Comparison of ENCODE assay signal across 25 cellular contexts in genomic region chr2:3110555-3110954, GRCh38.
"Had no signal": no experiment of that assay in that cellular context is flagged by ENCODE, and none has a peak within 500 bp of the region (broad histone marks: within the 10 kb centered on the region; RNA-seq: fewer than 3 reads in every experiment).

No MANE protein-coding gene starts in this region.

- H3K36me3 Mint-ChIP-seq: activated naive CD8-positive, alpha-beta T cell had no signal

- H3K27me3 Mint-ChIP-seq: activated CD4-positive, alpha-beta memory T cell treated with anti-CD3 and anti-CD28 coated beads, Interleukin-2, amount 10 ng/mL, durations not matched to agents 7 days and 5 days; activated CD4-positive, alpha-beta T cell treated with anti-CD3 and anti-CD28 coated beads for 36 hours; activated naive CD8-positive, alpha-beta T cell had no signal

- H3K36me3 ChIP-seq: brain microvascular endothelial cell, MG63 had no signal

- H3K4me3 Mint-ChIP-seq: activated CD4-positive, alpha-beta memory T cell treated with anti-CD3 and anti-CD28 coated beads, Interleukin-2, amount 10 ng/mL, durations not matched to agents 7 days and 5 days; activated CD4-positive, alpha-beta T cell treated with anti-CD3 and anti-CD28 coated beads for 36 hours; activated naive CD4-positive, alpha-beta T cell treated with anti-CD3 and anti-CD28 coated beads for 36 hours; activated naive CD8-positive, alpha-beta T cell; activated T-cell treated with anti-CD3 and anti-CD28 coated beads, Interleukin-2, amount 50 U/mL, for 4 hours; T-helper 17 cell had no signal

- H3K9me3 Mint-ChIP-seq: activated naive CD4-positive, alpha-beta T cell treated with anti-CD3 and anti-CD28 coated beads for 36 hours; activated T-cell treated with anti-CD3 and anti-CD28 coated beads, Interleukin-2, amount 50 U/mL, for 4 hours had no signal

- H3K4me3 ChIP-seq: MG63 had no signal

- ATAC-seq: activated CD4-positive, alpha-beta T cell treated with anti-CD3 and anti-CD28 coated beads for 36 hours; activated T-cell treated with anti-CD3 and anti-CD28 coated beads, Interleukin-2, amount 50 U/mL, for 4 hours; T-helper 17 cell had no signal

- H3K9me3 ChIP-seq: MG63 had no signal

- H3K27ac Mint-ChIP-seq: activated CD4-positive, alpha-beta memory T cell treated with anti-CD3 and anti-CD28 coated beads, Interleukin-2, amount 10 ng/mL, durations not matched to agents 7 days and 5 days; activated CD4-positive, alpha-beta T cell treated with anti-CD3 and anti-CD28 coated beads for 36 hours; activated naive CD4-positive, alpha-beta T cell treated with anti-CD3 and anti-CD28 coated beads for 36 hours; activated naive CD8-positive, alpha-beta T cell; T-helper 17 cell had no signal

- H3K27ac ChIP-seq: brain microvascular endothelial cell, VCaP had no signal

- H3K27me3 ChIP-seq: brain microvascular endothelial cell, MG63 had no signal

- DNase-seq: activated CD4-positive, alpha-beta memory T cell treated with anti-CD3 and anti-CD28 coated beads, Interleukin-2, amount 10 ng/mL, durations not matched to agents 7 days and 5 days; activated CD4-positive, alpha-beta T cell treated with anti-CD3 and anti-CD28 coated beads for 36 hours; activated CD4-positive, alpha-beta T cell treated with anti-CD3 and anti-CD28 coated beads, Interleukin-2, amount 50 U/mL, for 1 hour; activated effector memory CD4-positive, alpha-beta T cell treated with anti-CD3 and anti-CD28 coated beads, Interleukin-2, amount 50 U/mL, for 16 hours; activated naive CD4-positive, alpha-beta T cell treated with anti-CD3 and anti-CD28 coated beads for 36 hours; activated T-cell treated with anti-CD3 and anti-CD28 coated beads, Interleukin-2, amount 50 U/mL, for 4 hours; brain microvascular endothelial cell; cerebellar nuclear complex; MG63; MV-4-11; NCI-H1092 treated with DMSO at 0.1 percent for 48 hours; NCI-H1417 treated with DMSO at 0.1 percent for 48 hours; NCI-H1694; NCI-H2029; NCI-H2107; NCI-H2171 treated with DMSO at 0.1 percent for 48 hours; NCI-H345; NCI-H510A; NCI-H526 treated with DMSO at 0.1 percent for 48 hours; NCI-H82; SIG-M5; T-helper 17 cell; T-helper 9 cell had no signal

- H3K4me1 Mint-ChIP-seq: activated CD4-positive, alpha-beta memory T cell treated with anti-CD3 and anti-CD28 coated beads, Interleukin-2, amount 10 ng/mL, durations not matched to agents 7 days and 5 days; activated CD4-positive, alpha-beta T cell treated with anti-CD3 and anti-CD28 coated beads for 36 hours; T-helper 17 cell had no signal
